In genomic region chr3:43096761-43097160, GRCh38 we compare ENCODE assay signal across 19 cellular contexts. TPM values are rescaled to one million over a fixed set of nuclear protein-coding genes. Genes with fewer than 3 reads are reported as not detected.
DNase-seq lines count a peak whose midpoint lies in the region; ATAC-seq and TF ChIP-seq lines count a peak whose summit lies in the region.
"Had no signal": no experiment of that assay in that cellular context is flagged by ENCODE, and none has a peak within 500 bp of the region (broad histone marks: within the 10 kb centered on the region; RNA-seq: fewer than 3 reads in every experiment).

No MANE protein-coding gene starts in this region.

- H3K36me3 ChIP-seq in SJCRH30: no peaks in the 10 kb centered on the region
- no peaks in the 10 kb centered on the region for H3K36me3 ChIP-seq in uterus

- H3K27ac ChIP-seq in SJCRH30 (no peak overlapping the region), uterus (peak overlapping the region; percentile 26 to 60)
- H3K27ac ChIP-seq: BLaER1 treated with 17β-estradiol and CSF1 and Interleukin-3, amounts not matched to agents 10 nM and 100 nM had no signal

- DNase-seq in NCI-H524 (lab: John Stamatoyannopoulos, UW) (peak; percentile 25 to 76), SJCRH30 (peak; percentile 19 to 51), myocyte (ENCODE audit: low read depth) (peak; percentile 28), uterus (no peak), progenitor cell of endocrine pancreas (ENCODE audit: low spot score, unreplicated experiment) (no peak)
- DNase-seq: CD8-positive, alpha-beta T cell; DMS 273 treated with DMSO at 0.1 percent for 48 hours; DMS53; DND-41; EL; HCEC 1CT had no signal

- H3K36me3 Mint-ChIP-seq in progenitor cell of endocrine pancreas (ENCODE audit: insufficient read depth): no peaks in the 10 kb centered on the region

- no peak for TF ChIP-seq CTCF in uterus (IDR thresholded peaks at IDR 0.05)
- TF ChIP-seq CTCF in progenitor cell of endocrine pancreas (IDR thresholded peaks at IDR 0.05; ENCODE audit: unreplicated experiment): no peak

- H3K27me3 ChIP-seq in SJCRH30 (no peaks in the 10 kb centered on the region), uterus (no peaks in the 10 kb centered on the region)
- H3K27me3 ChIP-seq: BLaER1 treated with 17β-estradiol and CSF1 and Interleukin-3, amounts not matched to agents 10 nM and 100 nM had no signal

- H3K27me3 Mint-ChIP-seq in progenitor cell of endocrine pancreas: no peaks in the 10 kb centered on the region
- H3K27me3 Mint-ChIP-seq: B cell, IgD-negative memory B cell had no signal

- intact Hi-C loops in uterus (cut with DNase I; ENCODE audit: low total_unique reads): no loop called here

- H3K4me3 Mint-ChIP-seq in progenitor cell of endocrine pancreas (ENCODE audit: low read depth): no peak overlapping the region
- H3K4me3 Mint-ChIP-seq: B cell; CD8-positive, alpha-beta T cell; GM23338; IgD-negative memory B cell had no signal

- H3K9me3 ChIP-seq in SJCRH30 (replicated peaks): no peaks in the 10 kb centered on the region
- H3K9me3 ChIP-seq in uterus: no peaks in the 10 kb centered on the region
- H3K9me3 ChIP-seq: BLaER1 treated with 17β-estradiol and CSF1 and Interleukin-3, amounts not matched to agents 10 nM and 100 nM had no signal

- no peak for ATAC-seq in HG03469 (IDR thresholded peaks at IDR 0.05; ENCODE audit: unreplicated experiment)
- no peak for ATAC-seq in GM19035 (IDR thresholded peaks at IDR 0.05; ENCODE audit: unreplicated experiment)
- ATAC-seq: CD8-positive, alpha-beta T cell; GM12878; GM23338; HepG2 had no signal

- peaks cover 13% of the 10 kb centered on the region for H3K4me1 Mint-ChIP-seq in progenitor cell of endocrine pancreas (ENCODE audit: low read depth)

- no peak overlapping the region for H3K27ac Mint-ChIP-seq in progenitor cell of endocrine pancreas
- H3K27ac Mint-ChIP-seq: B cell; CD8-positive, alpha-beta T cell; GM23338; IgD-negative memory B cell had no signal

- no peak for TF ChIP-seq POLR2A in uterus (IDR thresholded peaks at IDR 0.05)

- H3K4me1 ChIP-seq in SJCRH30 (peaks cover 3% of the 10 kb centered on the region; the same call in 1 of the 2 replicates), uterus (no peaks in the 10 kb centered on the region)
- H3K4me1 ChIP-seq: BLaER1 treated with 17β-estradiol and CSF1 and Interleukin-3, amounts not matched to agents 10 nM and 100 nM had no signal

- H3K4me3 ChIP-seq in SJCRH30 (no peak overlapping the region), uterus (no peak overlapping the region)
- H3K4me3 ChIP-seq: BLaER1 treated with 17β-estradiol and CSF1 and Interleukin-3, amounts not matched to agents 10 nM and 100 nM; GM12878; GM23338 had no signal

- no peaks in the 10 kb centered on the region for H3K9me3 Mint-ChIP-seq in progenitor cell of endocrine pancreas (ENCODE audit: low read depth)
- H3K9me3 Mint-ChIP-seq: CD8-positive, alpha-beta T cell; GM23338; IgD-negative memory B cell had no signal

RNA-seq across cellular contexts. Expression of gene POMGNT2, which starts 9.1 kb away (rescaled TPM):
- total RNA-seq in SJCRH30 (2014; rRNA removed; shearing (Covaris generic)): 1.3 and 1.8 TPM in 2 replicates
- total RNA-seq in myocyte (23.1 and 32.0 TPM in 2 replicates), uterus (100 to 1,000 TPM in 1 of 4 donors, 10 to 100 TPM in 3; 17.6 to 103 (median 57.7) TPM), progenitor cell of endocrine pancreas (20.0 and 21.6 TPM in 2 replicates)
- polyA plus RNA-seq in myocyte (2012): 22.3 TPM

Comparison
In these comparisons a context has a peak if more than half of its experiments do, and no peak if none do; other contexts are left out.
1. DNase-seq: peak in NCI-H524 (2 of 2), SJCRH30 (2 of 2) and myocyte (single experiment); none in uterus (0 of 2) and progenitor cell of endocrine pancreas (single experiment).